ENCODE assay signal across 1 cellular context in the genomic region with DNA sequence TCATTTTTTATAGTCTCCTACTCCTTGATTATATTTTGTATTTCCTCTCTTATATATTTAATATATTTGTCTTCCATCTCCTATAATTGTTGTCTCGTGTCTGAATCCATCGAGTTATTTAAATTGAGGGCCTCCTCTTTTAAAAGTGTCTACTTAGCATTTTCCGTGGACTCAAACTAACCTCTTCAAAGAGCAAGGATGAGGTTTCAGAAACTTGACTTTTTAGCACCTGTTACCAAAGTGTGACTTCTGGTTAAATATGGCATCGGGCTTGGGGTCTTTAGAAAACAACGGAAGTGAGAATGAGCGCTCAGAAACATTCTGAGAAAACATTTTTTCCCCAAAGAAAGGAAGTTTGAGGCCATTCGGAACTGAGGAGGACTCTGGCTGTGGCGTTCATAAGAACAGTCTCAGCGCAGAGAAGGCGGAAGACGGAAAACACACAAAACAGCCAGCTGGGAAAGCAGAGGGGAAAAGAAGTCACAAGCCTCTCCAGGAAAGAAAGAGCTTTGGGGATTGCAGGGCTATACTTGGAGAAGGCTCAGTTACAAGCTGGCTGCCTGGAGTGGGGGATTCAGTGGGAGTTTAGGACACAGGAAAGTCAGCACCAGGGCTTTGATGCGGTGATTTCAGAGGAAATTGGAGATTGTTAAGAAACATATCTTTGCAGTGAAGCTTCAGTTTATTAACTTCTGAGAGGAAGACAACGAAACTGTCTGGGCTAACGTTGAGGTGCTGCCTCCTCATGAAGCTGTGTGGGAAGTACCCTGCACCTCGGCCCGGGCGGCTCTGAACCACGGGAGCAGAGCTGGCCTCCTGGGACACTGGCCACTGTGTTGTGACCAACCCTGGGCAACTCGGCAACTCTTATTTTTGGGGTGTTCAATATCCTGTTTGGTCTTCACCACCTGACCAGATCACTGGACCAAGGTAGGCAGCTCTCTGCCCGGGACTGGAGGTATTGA.
TF ChIP-seq lines count a peak whose summit lies in the region.

No MANE protein-coding gene starts in this region.

TF ChIP-seq in GM23338, 12 proteins besides CTCF, POLR2A, EP300 and RAD21:
- TF ChIP-seq, protein P1, sequence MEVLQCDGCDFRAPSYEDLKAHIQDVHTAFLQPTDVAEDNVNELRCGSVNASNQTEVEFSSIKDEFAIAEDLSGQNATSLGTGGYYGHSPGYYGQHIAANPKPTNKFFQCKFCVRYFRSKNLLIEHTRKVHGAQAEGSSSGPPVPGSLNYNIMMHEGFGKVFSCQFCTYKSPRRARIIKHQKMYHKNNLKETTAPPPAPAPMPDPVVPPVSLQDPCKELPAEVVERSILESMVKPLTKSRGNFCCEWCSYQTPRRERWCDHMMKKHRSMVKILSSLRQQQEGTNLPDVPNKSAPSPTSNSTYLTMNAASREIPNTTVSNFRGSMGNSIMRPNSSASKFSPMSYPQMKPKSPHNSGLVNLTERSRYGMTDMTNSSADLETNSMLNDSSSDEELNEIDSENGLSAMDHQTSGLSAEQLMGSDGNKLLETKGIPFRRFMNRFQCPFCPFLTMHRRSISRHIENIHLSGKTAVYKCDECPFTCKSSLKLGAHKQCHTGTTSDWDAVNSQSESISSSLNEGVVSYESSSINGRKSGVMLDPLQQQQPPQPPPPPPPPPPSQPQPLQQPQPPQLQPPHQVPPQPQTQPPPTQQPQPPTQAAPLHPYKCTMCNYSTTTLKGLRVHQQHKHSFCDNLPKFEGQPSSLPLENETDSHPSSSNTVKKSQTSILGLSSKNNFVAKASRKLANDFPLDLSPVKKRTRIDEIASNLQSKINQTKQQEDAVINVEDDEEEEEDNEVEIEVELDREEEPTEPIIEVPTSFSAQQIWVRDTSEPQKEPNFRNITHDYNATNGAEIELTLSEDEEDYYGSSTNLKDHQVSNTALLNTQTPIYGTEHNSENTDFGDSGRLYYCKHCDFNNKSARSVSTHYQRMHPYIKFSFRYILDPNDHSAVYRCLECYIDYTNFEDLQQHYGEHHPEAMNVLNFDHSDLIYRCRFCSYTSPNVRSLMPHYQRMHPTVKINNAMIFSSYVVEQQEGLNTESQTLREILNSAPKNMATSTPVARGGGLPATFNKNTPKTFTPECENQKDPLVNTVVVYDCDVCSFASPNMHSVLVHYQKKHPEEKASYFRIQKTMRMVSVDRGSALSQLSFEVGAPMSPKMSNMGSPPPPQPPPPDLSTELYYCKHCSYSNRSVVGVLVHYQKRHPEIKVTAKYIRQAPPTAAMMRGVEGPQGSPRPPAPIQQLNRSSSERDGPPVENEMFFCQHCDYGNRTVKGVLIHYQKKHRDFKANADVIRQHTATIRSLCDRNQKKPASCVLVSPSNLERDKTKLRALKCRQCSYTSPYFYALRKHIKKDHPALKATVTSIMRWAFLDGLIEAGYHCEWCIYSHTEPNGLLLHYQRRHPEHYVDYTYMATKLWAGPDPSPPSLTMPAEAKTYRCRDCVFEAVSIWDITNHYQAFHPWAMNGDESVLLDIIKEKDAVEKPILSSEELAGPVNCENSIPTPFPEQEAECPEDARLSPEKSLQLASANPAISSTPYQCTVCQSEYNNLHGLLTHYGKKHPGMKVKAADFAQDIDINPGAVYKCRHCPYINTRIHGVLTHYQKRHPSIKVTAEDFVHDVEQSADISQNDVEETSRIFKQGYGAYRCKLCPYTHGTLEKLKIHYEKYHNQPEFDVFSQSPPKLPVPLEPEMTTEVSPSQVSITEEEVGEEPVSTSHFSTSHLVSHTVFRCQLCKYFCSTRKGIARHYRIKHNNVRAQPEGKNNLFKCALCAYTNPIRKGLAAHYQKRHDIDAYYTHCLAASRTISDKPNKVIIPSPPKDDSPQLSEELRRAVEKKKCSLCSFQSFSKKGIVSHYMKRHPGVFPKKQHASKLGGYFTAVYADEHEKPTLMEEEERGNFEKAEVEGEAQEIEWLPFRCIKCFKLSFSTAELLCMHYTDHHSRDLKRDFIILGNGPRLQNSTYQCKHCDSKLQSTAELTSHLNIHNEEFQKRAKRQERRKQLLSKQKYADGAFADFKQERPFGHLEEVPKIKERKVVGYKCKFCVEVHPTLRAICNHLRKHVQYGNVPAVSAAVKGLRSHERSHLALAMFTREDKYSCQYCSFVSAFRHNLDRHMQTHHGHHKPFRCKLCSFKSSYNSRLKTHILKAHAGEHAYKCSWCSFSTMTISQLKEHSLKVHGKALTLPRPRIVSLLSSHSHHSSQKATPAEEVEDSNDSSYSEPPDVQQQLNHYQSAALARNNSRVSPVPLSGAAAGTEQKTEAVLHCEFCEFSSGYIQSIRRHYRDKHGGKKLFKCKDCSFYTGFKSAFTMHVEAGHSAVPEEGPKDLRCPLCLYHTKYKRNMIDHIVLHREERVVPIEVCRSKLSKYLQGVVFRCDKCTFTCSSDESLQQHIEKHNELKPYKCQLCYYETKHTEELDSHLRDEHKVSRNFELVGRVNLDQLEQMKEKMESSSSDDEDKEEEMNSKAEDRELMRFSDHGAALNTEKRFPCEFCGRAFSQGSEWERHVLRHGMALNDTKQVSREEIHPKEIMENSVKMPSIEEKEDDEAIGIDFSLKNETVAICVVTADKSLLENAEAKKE (CRISPR knock-in tag; IDR thresholded peaks at IDR 0.05): no peak
- TF ChIP-seq STAT1 (IDR thresholded peaks at IDR 0.05; ENCODE audit: unreplicated experiment): no peak
TF ChIP-seq in GM23338: peak in this region for 0.
